ENCODE assay signal across 8 cellular contexts in the genomic region with DNA sequence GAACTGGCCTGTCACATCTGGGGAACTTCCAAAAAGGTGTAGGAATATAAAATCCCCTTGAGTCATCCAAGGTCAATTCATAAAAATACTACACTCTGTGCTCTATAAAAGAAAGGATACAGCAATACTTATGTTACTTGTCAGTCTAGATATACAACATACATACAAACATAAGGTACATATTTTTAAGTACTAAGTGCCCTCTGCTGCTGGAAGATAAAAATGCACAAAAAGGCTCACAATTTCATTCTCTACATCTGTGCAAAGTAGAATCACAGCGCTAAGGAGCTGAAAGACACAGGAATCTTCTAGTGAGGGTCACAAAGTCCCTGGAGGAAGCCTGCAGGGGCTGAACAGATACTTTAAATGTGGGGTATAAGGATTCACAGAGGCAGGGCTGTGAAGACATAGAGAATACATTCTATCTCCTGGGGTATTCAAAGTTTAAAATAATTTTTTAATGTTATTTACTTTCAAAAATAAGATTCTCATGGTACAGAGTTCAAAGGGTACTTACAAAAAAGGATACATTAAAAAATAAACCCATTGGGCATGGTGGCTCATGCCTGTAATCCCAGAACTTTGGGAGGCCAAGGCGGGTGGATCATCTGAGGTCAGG. TPM values are rescaled to one million over a fixed set of nuclear protein-coding genes. Genes with fewer than 3 reads are reported as not detected.
A peak's percentile ranks its signal among the peaks of the same experiment; 100 is the strongest.
DNase-seq lines count a peak whose midpoint lies in the region; ATAC-seq and TF ChIP-seq lines count a peak whose summit lies in the region.

No MANE protein-coding gene starts in this region.

- H3K36me3 Mint-ChIP-seq in Caco-2 (ENCODE audit: insufficient read depth, unreplicated experiment) = no peaks in the 10 kb centered on the region
- H3K36me3 Mint-ChIP-seq in dendritic cell treated with granulocyte-macrophage colony-stimulating factor and Interleukin-4, amounts not matched to agents 40 ng/mL and 50 ng/mL, for 4 days (ENCODE audit: low read depth) = no peaks in the 10 kb centered on the region

- POLR2A ChIA-PET in Caco-2 (lab: Charles Lee) = no interaction called here

- BruUV-seq in Caco-2 (replicated peaks; lab: Mats Ljungman, UMichigan) = no TSS peak

- CTCF ChIA-PET in Caco-2 (lab: Charles Lee) = interaction anchor here (0.6 to 1.0 kb wide), 4 partner anchors 58 to 195 kb away, joined by 3 read pairs; no protein-coding TSS in a partner anchor

- no peak overlapping the region for H3K4me3 Mint-ChIP-seq in Caco-2 (ENCODE audit: unreplicated experiment)
- no peak overlapping the region for H3K4me3 Mint-ChIP-seq in dendritic cell treated with granulocyte-macrophage colony-stimulating factor and Interleukin-4, amounts not matched to agents 40 ng/mL and 50 ng/mL, for 4 days

- peaks cover 6% of the 10 kb centered on the region for H3K9me3 Mint-ChIP-seq in Caco-2 (ENCODE audit: unreplicated experiment)
- peaks cover under 1% of the 10 kb centered on the region for H3K9me3 Mint-ChIP-seq in dendritic cell treated with granulocyte-macrophage colony-stimulating factor and Interleukin-4, amounts not matched to agents 40 ng/mL and 50 ng/mL, for 4 days

- no peaks in the 10 kb centered on the region for H3K27me3 ChIP-seq in Caco-2 (replicated peaks; ENCODE audit: control insufficient read depth, insufficient read depth, low read length)

- H3K27ac Mint-ChIP-seq in Caco-2 (ENCODE audit: unreplicated experiment) = no peak overlapping the region
- H3K27ac Mint-ChIP-seq in dendritic cell treated with granulocyte-macrophage colony-stimulating factor and Interleukin-4, amounts not matched to agents 40 ng/mL and 50 ng/mL, for 4 days = peak overlapping the region; percentile 60

- H3K9me3 ChIP-seq in Caco-2 = 0 out of 2 replicates have a peak, but pooled peaks cover 4% of the 10 kb centered on the region

- H3K36me3 ChIP-seq in Caco-2 (ENCODE audit: control insufficient read depth, insufficient read depth, low read length) = no peaks in the 10 kb centered on the region

- H3K4me1 Mint-ChIP-seq in Caco-2 (ENCODE audit: low read depth, unreplicated experiment) = no peaks in the 10 kb centered on the region
- H3K4me1 Mint-ChIP-seq in dendritic cell treated with granulocyte-macrophage colony-stimulating factor and Interleukin-4, amounts not matched to agents 40 ng/mL and 50 ng/mL, for 4 days (ENCODE audit: low read depth) = peaks cover 53% of the 10 kb centered on the region

- TF ChIP-seq POLR2A in NB4 (IDR thresholded peaks at IDR 0.05; ENCODE audit: extremely low read depth, insufficient read length) = no peak

- no peaks in the 10 kb centered on the region for H3K4me1 ChIP-seq in Caco-2

- intact Hi-C loops in Caco-2 (cut with micrococcal nuclease; ENCODE audit: unreplicated experiment) = loop anchor here (1.0 to 5.0 kb wide), 4 partner anchors 38 to 197 kb away; no protein-coding TSS in a partner anchor
- intact Hi-C loops in dendritic cell treated with granulocyte-macrophage colony-stimulating factor and Interleukin-4, amounts not matched to agents 40 ng/mL and 50 ng/mL, for 4 days (cut with micrococcal nuclease) = loop anchor here (1.0 to 2.0 kb wide), 3 partner anchors 35 to 97 kb away; a partner anchor contains a TSS

- DNase-seq in Caco-2 (peak in 1 of 2 experiments; percentile 58), NB4 (ENCODE audit: low read depth) (peak; percentile 57), SHP77 treated with DMSO at 0.1 percent for 48 hours (lab: John Stamatoyannopoulos, UW) (peak; percentile 25), medulla oblongata (ENCODE audit: extremely low spot score) (peak; percentile 73)
- DNase-seq in NK-92 treated with Interleukin-12 subunit alpha and Interleukin-12 subunit beta, amount 100 ng/mL, for 24 hours (lab: John Stamatoyannopoulos, UW) = no peak
- no peak for DNase-seq in activated CD8-positive, alpha-beta memory T cell treated with anti-CD3 and anti-CD28 coated beads, Interleukin-2, amount 50 U/mL, for 48 hours

- no peaks in the 10 kb centered on the region for H3K27me3 Mint-ChIP-seq in Caco-2 (ENCODE audit: insufficient read depth, unreplicated experiment)
- H3K27me3 Mint-ChIP-seq in dendritic cell treated with granulocyte-macrophage colony-stimulating factor and Interleukin-4, amounts not matched to agents 40 ng/mL and 50 ng/mL, for 4 days = no peaks in the 10 kb centered on the region

- peak; percentile 63 for ATAC-seq in GM19455 (IDR thresholded peaks at IDR 0.05; ENCODE audit: unreplicated experiment)

- no peak overlapping the region for H3K4me3 ChIP-seq in Caco-2 (ENCODE audit: low read depth, low read length)
- no peak overlapping the region for H3K4me3 ChIP-seq in NB4 (ENCODE audit: low read depth, low read length)

- TF ChIP-seq CTCF in Caco-2 (IDR thresholded peaks at IDR 0.05; ENCODE audit: insufficient read depth in 1 of 2, low read depth in 1 of 2, low read length in 1 of 2, severe bottlenecking in 1 of 2, unreplicated experiment in 1 of 2) (peak; percentile 44 to 54), NB4 (IDR thresholded peaks at IDR 0.05; ENCODE audit: low read depth, low read length) (peak; percentile 37)

RNA-seq across cellular contexts. Expression of a gene that starts 10.2 kb away (rescaled TPM):
- total RNA-seq in Caco-2 (2022) = 25.8 and 33.1 TPM in 2 replicates

RNA-seq across cellular contexts. Expression of a gene that starts 35.5 kb away (rescaled TPM):
- total RNA-seq in Caco-2 (2022) = 84.2 and 94.2 TPM in 2 replicates

Comparison
In these comparisons a context has a peak if more than half of its experiments do, and no peak if none do; other contexts are left out.
1. DNase-seq: peak in NB4 (single experiment), SHP77 treated with DMSO at 0.1 percent for 48 hours (single experiment) and medulla oblongata (single experiment); none in NK-92 treated with Interleukin-12 subunit alpha and Interleukin-12 subunit beta, amount 100 ng/mL, for 24 hours (single experiment) and activated CD8-positive, alpha-beta memory T cell treated with anti-CD3 and anti-CD28 coated beads, Interleukin-2, amount 50 U/mL, for 48 hours (single experiment).